Comparison of ENCODE assay signal across 14 cellular contexts in the genomic region with DNA sequence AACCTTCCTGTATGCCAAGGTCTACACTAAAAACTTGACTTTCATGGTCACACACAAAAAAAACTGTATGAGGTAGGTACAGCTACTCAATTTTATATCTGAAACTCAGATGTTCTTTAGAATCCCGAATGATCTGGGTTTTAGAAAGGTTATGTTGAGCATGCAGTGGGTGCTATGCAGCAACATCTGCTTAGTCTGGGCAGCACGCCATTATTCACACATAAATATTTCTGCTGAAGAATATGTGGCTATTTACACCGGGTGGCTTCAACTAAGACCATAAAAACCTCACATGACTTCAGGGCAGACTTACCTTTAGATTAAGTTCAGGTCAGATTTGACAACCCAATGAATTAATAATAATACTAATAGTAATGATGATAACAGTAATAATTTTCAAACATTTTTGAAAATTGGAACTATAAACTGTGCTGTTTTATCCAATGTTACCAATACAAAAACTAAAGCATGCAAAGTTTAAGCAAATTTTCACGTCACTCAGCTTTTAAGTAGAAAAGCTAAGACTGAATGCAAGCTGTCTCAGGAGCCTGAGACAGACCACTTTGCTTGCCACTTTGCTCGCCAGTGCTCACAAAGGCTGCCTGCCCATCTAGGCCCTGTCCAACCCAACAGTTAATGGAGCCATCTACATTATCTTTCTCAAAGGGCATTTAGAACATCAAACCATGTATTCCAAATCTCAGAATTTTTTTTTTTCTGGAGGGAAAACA.
"Had no signal": no experiment of that assay in that cellular context is flagged by ENCODE, and none has a peak within 500 bp of the region (broad histone marks: within the 10 kb centered on the region; RNA-seq: fewer than 3 reads in every experiment).

No MANE protein-coding gene starts in this region.

- DNase-seq: activated CD4-positive, alpha-beta T cell treated with anti-CD3 and anti-CD28 coated beads, Interleukin-2, amount 50 U/mL, for 48 hours; activated CD4-positive, CD25-positive, alpha-beta regulatory T cell treated with anti-CD3 and anti-CD28 coated beads, Interleukin-2, amount 50 U/mL, for 72 hours; activated CD8-positive, alpha-beta memory T cell treated with anti-CD3 and anti-CD28 coated beads, Interleukin-2, amount 10 ng/mL, durations not matched to agents 7 days and 5 days; activated effector memory CD4-positive, alpha-beta T cell treated with anti-CD3 and anti-CD28 coated beads, Interleukin-2, amount 50 U/mL, for 16 hours; activated T-cell treated with anti-CD3 and anti-CD28 coated beads, Interleukin-2, amount 50 U/mL, for 24 hours; anterior cingulate cortex; left ventricle myocardium inferior; sigmoid colon; stimulated activated naive CD4-positive, alpha-beta T cell; substantia nigra; transverse colon had no signal

- H3K4me1 ChIP-seq: breast epithelium, left ventricle myocardium inferior had no signal

- H3K9me3 ChIP-seq: breast epithelium, gastroesophageal sphincter, left ventricle myocardium inferior, sigmoid colon, transverse colon had no signal

- H3K4me3 ChIP-seq: breast epithelium, gastroesophageal sphincter, left ventricle myocardium inferior, sigmoid colon, transverse colon had no signal

- H3K36me3 ChIP-seq: breast epithelium, gastroesophageal sphincter, left ventricle myocardium inferior, sigmoid colon, transverse colon had no signal

- ATAC-seq: activated CD8-positive, alpha-beta memory T cell treated with anti-CD3 and anti-CD28 coated beads, Interleukin-2, amount 10 ng/mL, durations not matched to agents 7 days and 5 days; activated naive CD4-positive, alpha-beta T cell treated with anti-CD3 and anti-CD28 coated beads, Interleukin-2, amount 50 U/mL, for 72 hours; gastroesophageal sphincter had no signal

- H3K27me3 ChIP-seq: breast epithelium, gastroesophageal sphincter, sigmoid colon, transverse colon had no signal

- H3K27ac ChIP-seq: breast epithelium, gastroesophageal sphincter, left ventricle myocardium inferior, transverse colon had no signal
